Comparison of ENCODE assay signal across 16 cellular contexts in the genomic region with DNA sequence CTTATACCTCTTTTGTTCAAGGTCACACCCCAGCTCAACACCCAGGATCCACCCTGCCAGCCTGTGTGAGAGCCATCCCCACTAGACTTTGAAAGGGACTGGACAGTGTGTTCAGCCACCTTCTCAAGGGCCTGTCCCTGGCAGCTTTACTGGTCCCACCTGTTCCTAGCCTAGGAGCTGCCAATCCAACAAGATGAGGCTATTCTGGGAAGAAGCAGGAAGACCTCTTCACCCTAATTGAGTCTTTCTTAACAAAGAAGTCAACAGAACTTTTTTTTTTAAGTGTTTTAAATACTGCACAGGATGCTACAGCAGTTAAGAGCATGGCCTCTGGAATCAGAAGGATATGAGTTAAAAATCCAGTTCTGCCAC.
"Had no signal": no experiment of that assay in that cellular context is flagged by ENCODE, and none has a peak within 500 bp of the region (broad histone marks: within the 10 kb centered on the region; RNA-seq: fewer than 3 reads in every experiment).

No MANE protein-coding gene starts in this region.

- H2AFZ ChIP-seq: parathyroid adenoma had no signal

- H3K9me3 ChIP-seq: neutrophil, uterus had no signal

- H3K4me1 ChIP-seq: parathyroid adenoma, uterus had no signal

- H3K27ac Mint-ChIP-seq: naive B cell had no signal

- H3K27me3 Mint-ChIP-seq: naive B cell had no signal

- H3K9ac ChIP-seq: parathyroid adenoma had no signal

- DNase-seq: activated CD4-positive, CD25-positive, alpha-beta regulatory T cell treated with anti-CD3 and anti-CD28 coated beads, Interleukin-2, amount 50 U/mL, for 72 hours; activated naive CD4-positive, alpha-beta T cell; activated T-cell treated with anti-CD3 and anti-CD28 coated beads for 4 hours; foreskin fibroblast; glutamatergic neuron; kidney glomerular epithelial cell; mammary epithelial cell; naive B cell; small intestine; stimulated activated CD4-positive, alpha-beta T cell treated with anti-CD3 and anti-CD28 coated beads, Interleukin-4, amount 100 ng/mL, for 24 hours; stimulated activated naive CD4-positive, alpha-beta T cell; uterus had no signal

- H3K27me3 ChIP-seq: neutrophil, uterus had no signal

- H3K27ac ChIP-seq: neutrophil, parathyroid adenoma, uterus had no signal

- H3K4me3 ChIP-seq: uterus had no signal

- FAIRE-seq: astrocyte, colon, small intestine had no signal

- H3K4me3 Mint-ChIP-seq: naive B cell had no signal

- H3K36me3 ChIP-seq: neutrophil, uterus had no signal

- H3K4me1 Mint-ChIP-seq: naive B cell had no signal

- H3K79me2 ChIP-seq: parathyroid adenoma had no signal
